In the genomic region with DNA sequence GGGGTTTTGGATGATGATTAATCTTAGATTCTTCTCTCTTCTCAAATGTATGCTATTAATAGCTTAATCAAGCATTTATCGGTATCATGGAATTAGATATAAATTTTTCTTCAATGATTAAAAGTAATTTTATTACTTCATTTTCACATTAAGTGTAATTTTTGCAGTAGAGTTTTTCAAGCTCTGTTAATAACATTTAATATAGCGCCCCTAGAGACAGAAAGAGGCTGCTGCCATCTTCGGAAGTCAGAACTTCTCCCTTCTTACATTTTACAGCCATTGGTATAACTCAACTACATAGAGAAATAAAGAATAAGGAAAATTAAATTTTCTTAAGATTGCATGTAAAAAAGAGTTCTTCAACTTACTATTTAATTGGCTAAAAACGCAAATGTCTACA, we compare ENCODE assay signal across 2 cellular contexts.
TF ChIP-seq lines count a peak whose summit lies in the region.

No MANE protein-coding gene starts in this region.

TF ChIP-seq in SK-N-SH, 30 proteins besides CTCF, POLR2A, EP300 and RAD21 (continued from another document):
- TF ChIP-seq, protein P1, sequence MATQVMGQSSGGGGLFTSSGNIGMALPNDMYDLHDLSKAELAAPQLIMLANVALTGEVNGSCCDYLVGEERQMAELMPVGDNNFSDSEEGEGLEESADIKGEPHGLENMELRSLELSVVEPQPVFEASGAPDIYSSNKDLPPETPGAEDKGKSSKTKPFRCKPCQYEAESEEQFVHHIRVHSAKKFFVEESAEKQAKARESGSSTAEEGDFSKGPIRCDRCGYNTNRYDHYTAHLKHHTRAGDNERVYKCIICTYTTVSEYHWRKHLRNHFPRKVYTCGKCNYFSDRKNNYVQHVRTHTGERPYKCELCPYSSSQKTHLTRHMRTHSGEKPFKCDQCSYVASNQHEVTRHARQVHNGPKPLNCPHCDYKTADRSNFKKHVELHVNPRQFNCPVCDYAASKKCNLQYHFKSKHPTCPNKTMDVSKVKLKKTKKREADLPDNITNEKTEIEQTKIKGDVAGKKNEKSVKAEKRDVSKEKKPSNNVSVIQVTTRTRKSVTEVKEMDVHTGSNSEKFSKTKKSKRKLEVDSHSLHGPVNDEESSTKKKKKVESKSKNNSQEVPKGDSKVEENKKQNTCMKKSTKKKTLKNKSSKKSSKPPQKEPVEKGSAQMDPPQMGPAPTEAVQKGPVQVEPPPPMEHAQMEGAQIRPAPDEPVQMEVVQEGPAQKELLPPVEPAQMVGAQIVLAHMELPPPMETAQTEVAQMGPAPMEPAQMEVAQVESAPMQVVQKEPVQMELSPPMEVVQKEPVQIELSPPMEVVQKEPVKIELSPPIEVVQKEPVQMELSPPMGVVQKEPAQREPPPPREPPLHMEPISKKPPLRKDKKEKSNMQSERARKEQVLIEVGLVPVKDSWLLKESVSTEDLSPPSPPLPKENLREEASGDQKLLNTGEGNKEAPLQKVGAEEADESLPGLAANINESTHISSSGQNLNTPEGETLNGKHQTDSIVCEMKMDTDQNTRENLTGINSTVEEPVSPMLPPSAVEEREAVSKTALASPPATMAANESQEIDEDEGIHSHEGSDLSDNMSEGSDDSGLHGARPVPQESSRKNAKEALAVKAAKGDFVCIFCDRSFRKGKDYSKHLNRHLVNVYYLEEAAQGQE (IDR thresholded peaks at IDR 0.05; ENCODE audit: low read depth, low read length): no peak
- TF ChIP-seq YY1 (IDR thresholded peaks at IDR 0.05; ENCODE audit: low read depth): no peak

TF ChIP-seq in SK-N-SH treated with all-trans-retinoic acid at 6 μM for 48 hours, 23 proteins besides CTCF, POLR2A, EP300 and RAD21 (continued from another document):
- TF ChIP-seq, protein P2, sequence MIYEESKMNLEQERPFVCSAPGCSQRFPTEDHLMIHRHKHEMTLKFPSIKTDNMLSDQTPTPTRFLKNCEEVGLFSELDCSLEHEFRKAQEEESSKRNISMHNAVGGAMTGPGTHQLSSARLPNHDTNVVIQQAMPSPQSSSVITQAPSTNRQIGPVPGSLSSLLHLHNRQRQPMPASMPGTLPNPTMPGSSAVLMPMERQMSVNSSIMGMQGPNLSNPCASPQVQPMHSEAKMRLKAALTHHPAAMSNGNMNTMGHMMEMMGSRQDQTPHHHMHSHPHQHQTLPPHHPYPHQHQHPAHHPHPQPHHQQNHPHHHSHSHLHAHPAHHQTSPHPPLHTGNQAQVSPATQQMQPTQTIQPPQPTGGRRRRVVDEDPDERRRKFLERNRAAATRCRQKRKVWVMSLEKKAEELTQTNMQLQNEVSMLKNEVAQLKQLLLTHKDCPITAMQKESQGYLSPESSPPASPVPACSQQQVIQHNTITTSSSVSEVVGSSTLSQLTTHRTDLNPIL (CRISPR knock-in tag; IDR thresholded peaks at IDR 0.05; ENCODE audit: low read depth): no peak
- no peak for TF ChIP-seq ZNF565 (CRISPR knock-in tag; conservative IDR thresholded peaks at IDR 0.05; ENCODE audit: low read depth)
- TF ChIP-seq TCF4 (CRISPR knock-in tag; IDR thresholded peaks at IDR 0.05; ENCODE audit: borderline replicate concordance): no peak
- no peak for TF ChIP-seq ZFP3 (CRISPR knock-in tag; IDR thresholded peaks at IDR 0.05)
- TF ChIP-seq SNAI2 (CRISPR knock-in tag; IDR thresholded peaks at IDR 0.05): no peak
- TF ChIP-seq ESRRG (CRISPR knock-in tag; IDR thresholded peaks at IDR 0.05): no peak
- no peak for TF ChIP-seq PPARA (CRISPR knock-in tag; IDR thresholded peaks at IDR 0.05; ENCODE audit: borderline replicate concordance)
- no peak for TF ChIP-seq TOX (CRISPR knock-in tag; IDR thresholded peaks at IDR 0.05; ENCODE audit: borderline replicate concordance)
- no peak for TF ChIP-seq ZNF8 (CRISPR knock-in tag; IDR thresholded peaks at IDR 0.05)
